ENCODE assay signal across 8 cellular contexts in the genomic region with DNA sequence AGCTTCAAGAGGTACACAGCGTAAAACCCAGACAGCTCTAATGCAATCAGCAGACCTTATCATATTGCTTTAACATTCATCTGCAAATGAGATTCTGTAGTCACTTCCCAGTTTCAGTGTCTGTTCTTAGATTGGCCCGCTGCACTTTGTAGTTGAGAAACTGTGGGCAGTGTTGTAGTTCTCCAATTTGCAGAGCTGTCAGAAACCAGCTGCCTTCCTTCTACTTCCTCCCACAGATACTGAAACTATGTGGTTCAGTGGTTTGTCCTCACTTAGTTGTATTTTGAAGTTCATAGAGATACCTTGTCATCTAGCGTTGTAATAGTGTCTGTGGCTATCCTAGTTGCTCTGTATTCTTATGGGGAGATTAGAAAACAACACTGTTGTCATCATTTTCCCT. TPM values are rescaled to one million over a fixed set of nuclear protein-coding genes. Genes with fewer than 3 reads are reported as not detected.
DNase-seq lines count a peak whose midpoint lies in the region; ATAC-seq and TF ChIP-seq lines count a peak whose summit lies in the region.

No MANE protein-coding gene starts in this region.

- H3K27ac Mint-ChIP-seq in activated T-helper 1 cell treated with anti-CD3 and anti-CD28 coated beads, Interleukin-12 subunit alpha, Interleukin-12 subunit beta, Interleukin-2, Interleukin-4 antibody, amounts not matched to agents 30 ng/mL and 10 ng/mL and 1 ng/mL, durations not matched to agents 14 hours and 24 hours and 36 hours = peak overlapping the region; percentile 28
- H3K27ac Mint-ChIP-seq in MCF 10A (ENCODE audit: low read depth, unreplicated experiment) = no peak overlapping the region

- no peaks in the 10 kb centered on the region for H3K27me3 Mint-ChIP-seq in activated T-helper 1 cell treated with anti-CD3 and anti-CD28 coated beads, Interleukin-12 subunit alpha, Interleukin-12 subunit beta, Interleukin-2, Interleukin-4 antibody, amounts not matched to agents 30 ng/mL and 10 ng/mL and 1 ng/mL, durations not matched to agents 14 hours and 24 hours and 36 hours (ENCODE audit: insufficient read depth)
- H3K27me3 Mint-ChIP-seq in MCF 10A (ENCODE audit: insufficient read depth, unreplicated experiment) = no peaks in the 10 kb centered on the region

- POLR2A ChIA-PET in MCF 10A (lab: Yijun Ruan, JAX) = no interaction called here

- H3K4me1 Mint-ChIP-seq in activated T-helper 1 cell treated with anti-CD3 and anti-CD28 coated beads, Interleukin-12 subunit alpha, Interleukin-12 subunit beta, Interleukin-2, Interleukin-4 antibody, amounts not matched to agents 30 ng/mL and 10 ng/mL and 1 ng/mL, durations not matched to agents 14 hours and 24 hours and 36 hours (ENCODE audit: low read depth) = peaks cover 17% of the 10 kb centered on the region
- H3K4me1 Mint-ChIP-seq in MCF 10A (ENCODE audit: insufficient read depth, unreplicated experiment) = no peaks in the 10 kb centered on the region

- BruUV-seq in MCF 10A (replicated peaks; lab: Mats Ljungman, UMichigan) = no TSS peak

- no peak for TF ChIP-seq POLR2A in prostate gland (IDR thresholded peaks at IDR 0.05)

- H3K4me3 ChIP-seq in GM06990 (replicated peaks; ENCODE audit: low read depth, low read length) = no peak overlapping the region
- H3K4me3 ChIP-seq in HL-60 (replicated peaks; ENCODE audit: insufficient read depth, low read length) = no peak overlapping the region
- H3K4me3 ChIP-seq in prostate gland = no peak overlapping the region

- ATAC-seq in GM21381 (IDR thresholded peaks at IDR 0.05; ENCODE audit: unreplicated experiment) = peak; percentile 100
- ATAC-seq in sciatic nerve = peak; percentile 76

- TF ChIP-seq CTCF in GM06990 (IDR thresholded peaks at IDR 0.05; ENCODE audit: insufficient read depth, low read length, poor library complexity, severe bottlenecking) (no peak), HL-60 (IDR thresholded peaks at IDR 0.05; ENCODE audit: insufficient read depth, low read length) (no peak), MCF 10A (IDR thresholded peaks at IDR 0.05; ENCODE audit: unreplicated experiment) (no peak), prostate gland (IDR thresholded peaks at IDR 0.05) (no peak)

- H3K9me3 Mint-ChIP-seq in activated T-helper 1 cell treated with anti-CD3 and anti-CD28 coated beads, Interleukin-12 subunit alpha, Interleukin-12 subunit beta, Interleukin-2, Interleukin-4 antibody, amounts not matched to agents 30 ng/mL and 10 ng/mL and 1 ng/mL, durations not matched to agents 14 hours and 24 hours and 36 hours = no peaks in the 10 kb centered on the region
- no peaks in the 10 kb centered on the region for H3K9me3 Mint-ChIP-seq in MCF 10A (ENCODE audit: unreplicated experiment)

- 92% methylated on average over 3 of the region's 3 CpGs for WGBS in prostate gland

- H3K4me1 ChIP-seq in prostate gland (replicated peaks) = no peaks in the 10 kb centered on the region

- no peaks in the 10 kb centered on the region for H3K9me3 ChIP-seq in prostate gland

- H3K36me3 Mint-ChIP-seq in activated T-helper 1 cell treated with anti-CD3 and anti-CD28 coated beads, Interleukin-12 subunit alpha, Interleukin-12 subunit beta, Interleukin-2, Interleukin-4 antibody, amounts not matched to agents 30 ng/mL and 10 ng/mL and 1 ng/mL, durations not matched to agents 14 hours and 24 hours and 36 hours (ENCODE audit: low read depth) = peaks cover 21% of the 10 kb centered on the region
- peaks cover 18% of the 10 kb centered on the region for H3K36me3 Mint-ChIP-seq in MCF 10A (ENCODE audit: insufficient read depth, unreplicated experiment)

- H3K27ac ChIP-seq in HL-60 (replicated peaks) = peak overlapping the region; percentile 41
- no peak overlapping the region for H3K27ac ChIP-seq in prostate gland

- intact Hi-C loops in activated T-helper 1 cell treated with anti-CD3 and anti-CD28 coated beads, Interleukin-12 subunit alpha, Interleukin-12 subunit beta, Interleukin-2, Interleukin-4 antibody, amounts not matched to agents 30 ng/mL and 10 ng/mL and 1 ng/mL, durations not matched to agents 14 hours and 24 hours and 36 hours (cut with micrococcal nuclease) = loop anchor here (1.0 to 2.0 kb wide), 8 partner anchors 28 to 633 kb away; a partner anchor contains a TSS
- intact Hi-C loops in sciatic nerve (cut with DNase I) = no loop called here
- intact Hi-C loops in MCF 10A (cut with micrococcal nuclease) = no loop called here
- intact Hi-C loops in prostate gland (cut with DNase I) = no loop called here

- CTCF ChIA-PET in MCF 10A (lab: Yijun Ruan, JAX) = no interaction called here

- no peaks in the 10 kb centered on the region for H3K36me3 ChIP-seq in GM06990 (ENCODE audit: control insufficient read depth, insufficient read depth, low read length)
- H3K36me3 ChIP-seq in prostate gland = no peaks in the 10 kb centered on the region

- no peak overlapping the region for H3K4me3 Mint-ChIP-seq in activated T-helper 1 cell treated with anti-CD3 and anti-CD28 coated beads, Interleukin-12 subunit alpha, Interleukin-12 subunit beta, Interleukin-2, Interleukin-4 antibody, amounts not matched to agents 30 ng/mL and 10 ng/mL and 1 ng/mL, durations not matched to agents 14 hours and 24 hours and 36 hours
- H3K4me3 Mint-ChIP-seq in MCF 10A (ENCODE audit: unreplicated experiment) = no peak overlapping the region

- no peaks in the 10 kb centered on the region for H3K27me3 ChIP-seq in GM06990 (replicated peaks; ENCODE audit: control insufficient read depth, insufficient read depth, low read length)
- no peaks in the 10 kb centered on the region for H3K27me3 ChIP-seq in HL-60 (ENCODE audit: insufficient read depth, poor library complexity, severe bottlenecking)
- no peaks in the 10 kb centered on the region for H3K27me3 ChIP-seq in prostate gland (replicated peaks; ENCODE audit: insufficient read depth)

- DNase-seq in GM06990 (ENCODE audit: extremely low read depth, insufficient read length) (peak; percentile 84), HL-60 (ENCODE audit: low read depth in 1 of 2, low spot score in 1 of 2) (peak; percentile 15 to 84), sciatic nerve (ENCODE audit: low spot score) (no peak), MCF 10A (ENCODE audit: unreplicated experiment) (no peak), prostate gland (ENCODE audit: low spot score) (no peak), NCI-H510A treated with DMSO at 0.1 percent for 48 hours (lab: John Stamatoyannopoulos, UW) (no peak)
- peak; percentile 59 for DNase-seq in activated T-helper 1 cell treated with anti-CD3 and anti-CD28 coated beads, Interleukin-12 subunit alpha, Interleukin-12 subunit beta, Interleukin-2, Interleukin-4 antibody, amounts not matched to agents 30 ng/mL and 10 ng/mL and 1 ng/mL, durations not matched to agents 14 hours and 24 hours and 36 hours (ENCODE audit: low spot score)

RNA-seq across cellular contexts. Expression of a gene that starts 39.6 kb away (rescaled TPM):
- total RNA-seq in activated T-helper 1 cell treated with anti-CD3 and anti-CD28 coated beads, Interleukin-12 subunit alpha, Interleukin-12 subunit beta, Interleukin-2, Interleukin-4 antibody, amounts not matched to agents 30 ng/mL and 10 ng/mL and 1 ng/mL, durations not matched to agents 14 hours and 24 hours and 36 hours = not detected in 2 replicates
- 3.7 TPM for total RNA-seq in sciatic nerve
- 4.9 and 7.1 TPM in 2 replicates for total RNA-seq in MCF 10A (2022)
- total RNA-seq in prostate gland = 10 to 100 TPM; 37.3 to 38.5 TPM

RNA-seq across cellular contexts. Expression of a gene that starts 53.4 kb away (rescaled TPM):
- 42.7 and 42.9 TPM in 2 replicates for total RNA-seq in activated T-helper 1 cell treated with anti-CD3 and anti-CD28 coated beads, Interleukin-12 subunit alpha, Interleukin-12 subunit beta, Interleukin-2, Interleukin-4 antibody, amounts not matched to agents 30 ng/mL and 10 ng/mL and 1 ng/mL, durations not matched to agents 14 hours and 24 hours and 36 hours
- total RNA-seq in sciatic nerve = 44.2 TPM
- 43.9 and 48.5 TPM in 2 replicates for total RNA-seq in MCF 10A (2022)
- 10 to 100 TPM in 1 of 2 donors, 1 to 10 TPM in 1; 9.1 to 15.3 TPM for total RNA-seq in prostate gland

Comparison
In these comparisons a context has a peak if more than half of its experiments do, and no peak if none do; other contexts are left out.
1. DNase-seq: peak in GM06990 (single experiment), HL-60 (2 of 2) and activated T-helper 1 cell treated with anti-CD3 and anti-CD28 coated beads, Interleukin-12 subunit alpha, Interleukin-12 subunit beta, Interleukin-2, Interleukin-4 antibody, amounts not matched to agents 30 ng/mL and 10 ng/mL and 1 ng/mL, durations not matched to agents 14 hours and 24 hours and 36 hours (single experiment); none in sciatic nerve (single experiment), MCF 10A (single experiment), prostate gland (single experiment) and NCI-H510A treated with DMSO at 0.1 percent for 48 hours (single experiment).